ENCODE assay signal across 29 cellular contexts in the genomic region with DNA sequence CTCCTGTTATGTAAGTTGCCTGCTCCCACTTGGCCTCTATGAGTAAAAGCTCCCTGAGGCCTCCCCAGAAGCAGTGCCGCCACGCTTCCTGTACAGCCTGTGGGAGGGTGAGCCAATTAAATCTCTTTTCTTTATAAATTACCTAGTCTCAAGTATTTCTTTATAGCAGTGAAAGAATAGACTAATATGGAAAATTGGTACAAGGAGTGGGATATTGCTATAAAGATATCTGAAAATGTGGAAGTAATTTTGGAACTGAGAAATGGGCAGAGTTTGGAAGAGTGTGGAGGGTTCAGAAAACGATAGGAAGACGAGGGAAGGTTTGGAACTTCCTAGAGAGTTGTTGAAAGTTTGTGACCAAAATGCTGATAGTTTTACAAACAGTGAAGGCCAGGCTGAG.
"Had no signal": no experiment of that assay in that cellular context is flagged by ENCODE, and none has a peak within 500 bp of the region (broad histone marks: within the 10 kb centered on the region; RNA-seq: fewer than 3 reads in every experiment).

No MANE protein-coding gene starts in this region.

- H3K4me1 ChIP-seq: stomach, suprapubic skin, testis, thyroid gland, tibial artery, tibial nerve, transverse colon, upper lobe of left lung, upper lobe of right lung, uterus, vagina had no signal

- H3K9me3 ChIP-seq: suprapubic skin, testis, thyroid gland, transverse colon, upper lobe of right lung, vagina had no signal

- H3K36me3 Mint-ChIP-seq: stimulated activated effector memory CD8-positive, alpha-beta T cell treated with anti-CD3 and anti-CD28 coated beads, Interleukin-12 subunit alpha, Interleukin-12 subunit beta, amount 100 ng/mL, for 72 hours; stimulated activated memory B cell treated with anti-CD40 and anti-IgM and Interleukin-4, amounts not matched to agents 10 μg/mL and 1 μg/mL and 100 μg/mL, for 72 hours; type B pancreatic cell had no signal

- H3K27ac ChIP-seq: stomach, suprapubic skin, testis, thoracic aorta, thyroid gland, tibial artery, tibial nerve, transverse colon, upper lobe of left lung, upper lobe of right lung, uterus, vagina had no signal

- H3K4me1 Mint-ChIP-seq: stimulated activated effector memory CD8-positive, alpha-beta T cell treated with anti-CD3 and anti-CD28 coated beads, Interleukin-12 subunit alpha, Interleukin-12 subunit beta, amount 100 ng/mL, for 72 hours; stimulated activated memory B cell treated with anti-CD40 and anti-IgM and Interleukin-4, amounts not matched to agents 10 μg/mL and 1 μg/mL and 100 μg/mL, for 72 hours; stimulated activated naive B cell treated with anti-CD40 and anti-IgM and Interleukin-4, amounts not matched to agents 10 μg/mL and 1 μg/mL and 100 μg/mL, for 72 hours; stimulated activated naive CD8-positive, alpha-beta T cell treated with anti-CD3 and anti-CD28 coated beads, Interleukin-15, amount 100 ng/mL, for 72 hours had no signal

- H3K27ac Mint-ChIP-seq: stimulated activated effector memory CD8-positive, alpha-beta T cell treated with anti-CD3 and anti-CD28 coated beads, Interleukin-12 subunit alpha, Interleukin-12 subunit beta, amount 100 ng/mL, for 72 hours; stimulated activated memory B cell treated with anti-CD40 and anti-IgM and Interleukin-4, amounts not matched to agents 10 μg/mL and 1 μg/mL and 100 μg/mL, for 72 hours; stimulated activated naive B cell treated with anti-CD40 and anti-IgM and Interleukin-4, amounts not matched to agents 10 μg/mL and 1 μg/mL and 100 μg/mL, for 72 hours; stimulated activated naive CD8-positive, alpha-beta T cell treated with anti-CD3 and anti-CD28 coated beads, Interleukin-15, amount 100 ng/mL, for 72 hours; stimulated activated naive CD8-positive, alpha-beta T cell treated with anti-CD3 and anti-CD28 coated beads, Interleukin-15, Interleukin-2, amounts not matched to agents 100 ng/mL and 50 ng/mL, for 24 hours; type B pancreatic cell had no signal

- H3K27me3 ChIP-seq: testis, thyroid gland, tibial nerve, upper lobe of left lung, uterus, vagina had no signal

- H3K4me3 Mint-ChIP-seq: stimulated activated effector memory CD8-positive, alpha-beta T cell treated with anti-CD3 and anti-CD28 coated beads, Interleukin-12 subunit alpha, Interleukin-12 subunit beta, amount 100 ng/mL, for 72 hours; stimulated activated memory B cell treated with anti-CD40 and anti-IgM and Interleukin-4, amounts not matched to agents 10 μg/mL and 1 μg/mL and 100 μg/mL, for 72 hours; stimulated activated naive B cell treated with anti-CD40 and anti-IgM and Interleukin-4, amounts not matched to agents 10 μg/mL and 1 μg/mL and 100 μg/mL, for 72 hours; stimulated activated naive CD8-positive, alpha-beta T cell treated with anti-CD3 and anti-CD28 coated beads, Interleukin-15, amount 100 ng/mL, for 72 hours; stimulated activated naive CD8-positive, alpha-beta T cell treated with anti-CD3 and anti-CD28 coated beads, Interleukin-15, Interleukin-2, amounts not matched to agents 100 ng/mL and 50 ng/mL, for 24 hours; type B pancreatic cell had no signal

- FAIRE-seq: urothelium cell line had no signal

- DNase-seq: stimulated activated CD4-positive, alpha-beta T cell treated with anti-CD3 and anti-CD28 coated beads, Interleukin-2, amount 100 ng/mL, for 48 hours; stimulated activated CD4-positive, alpha-beta T cell treated with anti-CD3 and anti-CD28 coated beads, Interleukin-4, amount 100 ng/mL, for 1 hour; stimulated activated CD4-positive, alpha-beta T cell treated with anti-CD3 and anti-CD28 coated beads, Interleukin-4, amount 100 ng/mL, for 24 hours; stimulated activated CD4-positive, alpha-beta T cell treated with anti-CD3 and anti-CD28 coated beads, Interleukin-4, amount 100 ng/mL, for 4 hours; stimulated activated CD8-positive, alpha-beta memory T cell treated with anti-CD3 and anti-CD28 coated beads, Interleukin-4, amount 100 ng/mL, for 48 hours; stimulated activated naive B cell treated with anti-CD40 and anti-IgM and Interleukin-4, amounts not matched to agents 10 μg/mL and 1 μg/mL and 100 μg/mL, for 72 hours; stimulated activated naive CD4-positive, alpha-beta T cell; stimulated activated naive CD4-positive, alpha-beta T cell treated with Interleukin-2 at 50 U/mL for 16 hours; stimulated activated naive CD8-positive, alpha-beta T cell treated with anti-CD3 and anti-CD28 coated beads, Interleukin-15, amount 100 ng/mL, for 72 hours; stimulated activated naive CD8-positive, alpha-beta T cell treated with anti-CD3 and anti-CD28 coated beads, Interleukin-15, Interleukin-2, amounts not matched to agents 100 U/mL and 50 U/mL, for 24 hours; stomach; substantia nigra; testis; thyroid gland; tibial artery; transverse colon; trophoblast cell; upper lobe of left lung; upper lobe of right lung; uterus had no signal

- H3K4me3 ChIP-seq: stomach, suprapubic skin, testis, thoracic aorta, thyroid gland, tibial artery, tibial nerve, transverse colon, upper lobe of left lung, upper lobe of right lung, uterus, vagina had no signal

- H3K36me3 ChIP-seq: stomach, suprapubic skin, thoracic aorta, thyroid gland, tibial artery, tibial nerve, transverse colon, upper lobe of left lung, upper lobe of right lung, uterus, vagina had no signal

- ATAC-seq: stimulated activated effector memory CD8-positive, alpha-beta T cell treated with anti-CD3 and anti-CD28 coated beads, Interleukin-12 subunit alpha, Interleukin-12 subunit beta, amount 100 ng/mL, for 72 hours; stimulated activated memory B cell treated with anti-CD40 and anti-IgM and Interleukin-4, amounts not matched to agents 10 μg/mL and 1 μg/mL and 100 μg/mL, for 72 hours; stimulated activated naive B cell treated with anti-CD40 and anti-IgM and Interleukin-4, amounts not matched to agents 10 μg/mL and 1 μg/mL and 100 μg/mL, for 72 hours; stimulated activated naive CD8-positive, alpha-beta T cell treated with anti-CD3 and anti-CD28 coated beads, Interleukin-15, amount 100 ng/mL, for 72 hours; stimulated activated naive CD8-positive, alpha-beta T cell treated with anti-CD3 and anti-CD28 coated beads, Interleukin-15, Interleukin-2, amounts not matched to agents 100 U/mL and 50 U/mL, for 24 hours; upper lobe of right lung had no signal
